13 cellular contexts compared by ENCODE assay signal in genomic region chr1:230113230-230113604, GRCh38. TPM values are rescaled to one million over a fixed set of nuclear protein-coding genes. Genes with fewer than 3 reads are reported as not detected.
DNase-seq lines count a peak whose midpoint lies in the region; ATAC-seq, FAIRE-seq and TF ChIP-seq lines count a peak whose summit lies in the region.
"Had no signal": no experiment of that assay in that cellular context is flagged by ENCODE, and none has a peak within 500 bp of the region (broad histone marks: within the 10 kb centered on the region; RNA-seq: fewer than 3 reads in every experiment).

No MANE protein-coding gene starts in this region.

- TF ChIP-seq CTCF in astrocyte (IDR thresholded peaks at IDR 0.05; ENCODE audit: insufficient read depth, low read depth, low read length): no peak
- TF ChIP-seq CTCF in lower lobe of right lung (IDR thresholded peaks at IDR 0.05): no peak
- TF ChIP-seq CTCF in omental fat pad (IDR thresholded peaks at IDR 0.05): no peak

- ATAC-seq in lower lobe of right lung (no peak), omental fat pad (ENCODE audit: low FRiP score) (no peak)

- H3K9me3 ChIP-seq in astrocyte (ENCODE audit: insufficient read depth, low read depth, low read length) (no peaks in the 10 kb centered on the region), lower lobe of right lung (no peaks in the 10 kb centered on the region), stomach smooth muscle (ENCODE audit: control insufficient read depth in 2 of 2, low read length in 2 of 2) (no peaks in the 10 kb centered on the region)
- H3K9me3 ChIP-seq: spleen, uterus had no signal

- H3K9ac ChIP-seq in astrocyte (ENCODE audit: low read length) (peak overlapping the region; percentile 87), stomach smooth muscle (ENCODE audit: low read length in 2 of 2) (peak overlapping the region in 1 of 2 donors; percentile 21)

- H3K27ac ChIP-seq in astrocyte (ENCODE audit: low read depth, low read length) (peak overlapping the region; percentile 97), lower lobe of right lung (peak overlapping the region; percentile 19), stomach smooth muscle (ENCODE audit: low read length) (peak overlapping the region; percentile 46)
- H3K27ac ChIP-seq: uterus had no signal

- CTCF ChIA-PET in activated naive CD4-positive, alpha-beta T cell treated with anti-CD3 and anti-CD28 coated beads, Interleukin-2, amount 10 ng/mL, durations not matched to agents 7 days and 5 days (lab: Charles Lee): interaction anchor here (1.3 to 4.4 kb wide), 2 partner anchors 8 to 10 kb away, joined by 4 to 40 read pairs; no protein-coding TSS in a partner anchor

- peaks cover 70% of the 10 kb centered on the region for H3K4me1 Mint-ChIP-seq in activated naive CD4-positive, alpha-beta T cell treated with anti-CD3 and anti-CD28 coated beads, Interleukin-2, amount 50 U/mL, for 24 hours
- peaks cover 53% of the 10 kb centered on the region for H3K4me1 Mint-ChIP-seq in activated naive CD4-positive, alpha-beta T cell treated with anti-CD3 and anti-CD28 coated beads, Interleukin-2, amount 10 ng/mL, durations not matched to agents 7 days and 5 days
- H3K4me1 Mint-ChIP-seq in astrocyte (ENCODE audit: low read depth, unreplicated experiment): peaks cover 74% of the 10 kb centered on the region

- H3K4me1 ChIP-seq in astrocyte (ENCODE audit: insufficient read depth, low read length) (peaks cover 34% of the 10 kb centered on the region), lower lobe of right lung (peaks cover 28% of the 10 kb centered on the region), stomach smooth muscle (ENCODE audit: control insufficient read depth, insufficient read depth, low read length) (peaks cover 65% of the 10 kb centered on the region)
- H3K4me1 ChIP-seq: uterus had no signal

- FAIRE-seq in astrocyte (lab: Jason Lieb, UNC): no peak

- peak overlapping the region; percentile 19 for H3K4me3 Mint-ChIP-seq in activated naive CD4-positive, alpha-beta T cell treated with anti-CD3 and anti-CD28 coated beads, Interleukin-2, amount 50 U/mL, for 24 hours
- H3K4me3 Mint-ChIP-seq in activated naive CD4-positive, alpha-beta T cell treated with anti-CD3 and anti-CD28 coated beads, Interleukin-2, amount 10 ng/mL, durations not matched to agents 7 days and 5 days: no peak overlapping the region
- H3K4me3 Mint-ChIP-seq in astrocyte (ENCODE audit: unreplicated experiment): peak overlapping the region; percentile 51
- H3K4me3 Mint-ChIP-seq: central memory CD8-positive, alpha-beta T cell had no signal

- no peaks in the 10 kb centered on the region for H3K27me3 Mint-ChIP-seq in activated naive CD4-positive, alpha-beta T cell treated with anti-CD3 and anti-CD28 coated beads, Interleukin-2, amount 50 U/mL, for 24 hours
- no peaks in the 10 kb centered on the region for H3K27me3 Mint-ChIP-seq in activated naive CD4-positive, alpha-beta T cell treated with anti-CD3 and anti-CD28 coated beads, Interleukin-2, amount 10 ng/mL, durations not matched to agents 7 days and 5 days
- no peaks in the 10 kb centered on the region for H3K27me3 Mint-ChIP-seq in astrocyte (ENCODE audit: low read depth, unreplicated experiment)
- H3K27me3 Mint-ChIP-seq: central memory CD8-positive, alpha-beta T cell had no signal

- no peaks in the 10 kb centered on the region for H3K9me3 Mint-ChIP-seq in activated naive CD4-positive, alpha-beta T cell treated with anti-CD3 and anti-CD28 coated beads, Interleukin-2, amount 50 U/mL, for 24 hours
- H3K9me3 Mint-ChIP-seq in activated naive CD4-positive, alpha-beta T cell treated with anti-CD3 and anti-CD28 coated beads, Interleukin-2, amount 10 ng/mL, durations not matched to agents 7 days and 5 days: no peaks in the 10 kb centered on the region
- H3K9me3 Mint-ChIP-seq in astrocyte (ENCODE audit: unreplicated experiment): no peaks in the 10 kb centered on the region
- H3K9me3 Mint-ChIP-seq: central memory CD8-positive, alpha-beta T cell had no signal

- peaks cover 68% of the 10 kb centered on the region for H4K20me1 ChIP-seq in astrocyte (ENCODE audit: insufficient read depth, low read length)

- peak overlapping the region; percentile 81 for H3K4me2 ChIP-seq in astrocyte (ENCODE audit: low read length)

- H2AFZ ChIP-seq in astrocyte (ENCODE audit: low read depth, low read length): no peak overlapping the region

- H3K27me3 ChIP-seq in astrocyte (ENCODE audit: insufficient read depth, low read length): no peaks in the 10 kb centered on the region
- no peaks in the 10 kb centered on the region for H3K27me3 ChIP-seq in lower lobe of right lung (ENCODE audit: low read depth)
- no peaks in the 10 kb centered on the region for H3K27me3 ChIP-seq in stomach smooth muscle (ENCODE audit: control insufficient read depth in 1 of 2, insufficient read depth in 2 of 2, low read length in 2 of 2)
- H3K27me3 ChIP-seq: spleen, uterus had no signal

- intact Hi-C loops in lower lobe of right lung (cut with DNase I): no loop called here

- peak overlapping the region; percentile 23 for H3K27ac Mint-ChIP-seq in activated naive CD4-positive, alpha-beta T cell treated with anti-CD3 and anti-CD28 coated beads, Interleukin-2, amount 50 U/mL, for 24 hours
- no peak overlapping the region for H3K27ac Mint-ChIP-seq in activated naive CD4-positive, alpha-beta T cell treated with anti-CD3 and anti-CD28 coated beads, Interleukin-2, amount 10 ng/mL, durations not matched to agents 7 days and 5 days
- peak overlapping the region; percentile 89 for H3K27ac Mint-ChIP-seq in astrocyte (ENCODE audit: unreplicated experiment)

- no peak overlapping the region for H3K4me3 ChIP-seq in astrocyte (ENCODE audit: insufficient read depth, low read depth, low read length)
- no peak overlapping the region for H3K4me3 ChIP-seq in lower lobe of right lung
- no peak overlapping the region for H3K4me3 ChIP-seq in stomach smooth muscle (ENCODE audit: low read length in 2 of 2)
- H3K4me3 ChIP-seq: spleen, uterus had no signal

- H3K79me2 ChIP-seq in astrocyte (ENCODE audit: insufficient read depth, low read length): peaks cover 90% of the 10 kb centered on the region

- DNase-seq in activated naive CD4-positive, alpha-beta T cell treated with anti-CD3 and anti-CD28 coated beads, Interleukin-2, amount 10 ng/mL, durations not matched to agents 7 days and 5 days: no peak
- DNase-seq in astrocyte (ENCODE audit: low read depth) (no peak), lower lobe of right lung (no peak), omental fat pad (ENCODE audit: low spot score) (no peak), NCI-H187 treated with DMSO at 0.1 percent for 48 hours (lab: John Stamatoyannopoulos, UW) (no peak)
- no peak for DNase-seq in activated effector memory CD4-positive, alpha-beta T cell treated with anti-CD3 and anti-CD28 coated beads, Interleukin-2, amount 50 U/mL, for 16 hours
- DNase-seq: activated CD4-positive, alpha-beta T cell treated with anti-CD3 and anti-CD28 coated beads for 48 hours; spleen; T-helper 1 cell; uterus had no signal

- H3K36me3 ChIP-seq in astrocyte (ENCODE audit: insufficient read depth, low read length) (no peaks in the 10 kb centered on the region), lower lobe of right lung (no peaks in the 10 kb centered on the region), stomach smooth muscle (ENCODE audit: control insufficient read depth in 2 of 2, insufficient read depth in 2 of 2, low read length in 2 of 2) (peaks cover 0 to 5% of the 10 kb centered on the region in 2 donors)
- H3K36me3 ChIP-seq: uterus had no signal

- peaks cover 19% of the 10 kb centered on the region for H3K36me3 Mint-ChIP-seq in activated naive CD4-positive, alpha-beta T cell treated with anti-CD3 and anti-CD28 coated beads, Interleukin-2, amount 50 U/mL, for 24 hours
- peaks cover 16% of the 10 kb centered on the region for H3K36me3 Mint-ChIP-seq in activated naive CD4-positive, alpha-beta T cell treated with anti-CD3 and anti-CD28 coated beads, Interleukin-2, amount 10 ng/mL, durations not matched to agents 7 days and 5 days
- peaks cover 25% of the 10 kb centered on the region for H3K36me3 Mint-ChIP-seq in astrocyte (ENCODE audit: low read depth, unreplicated experiment)

RNA-seq across cellular contexts. Expression of gene GALNT2, which starts 46.2 kb away (rescaled TPM):
- total RNA-seq in astrocyte (507 and 634 TPM in 2 replicates), lower lobe of right lung (48.0 TPM), omental fat pad (10 to 100 TPM; 50.7 to 85.0 (median 71.8) TPM)

Comparison
In these comparisons a context has a peak if more than half of its experiments do, and no peak if none do; other contexts are left out.
1. H3K27ac ChIP-seq: peak in every context shown above with its lines; median percentile 97 in astrocyte; 46 in stomach smooth muscle; 19 in lower lobe of right lung.